In the genomic region with DNA sequence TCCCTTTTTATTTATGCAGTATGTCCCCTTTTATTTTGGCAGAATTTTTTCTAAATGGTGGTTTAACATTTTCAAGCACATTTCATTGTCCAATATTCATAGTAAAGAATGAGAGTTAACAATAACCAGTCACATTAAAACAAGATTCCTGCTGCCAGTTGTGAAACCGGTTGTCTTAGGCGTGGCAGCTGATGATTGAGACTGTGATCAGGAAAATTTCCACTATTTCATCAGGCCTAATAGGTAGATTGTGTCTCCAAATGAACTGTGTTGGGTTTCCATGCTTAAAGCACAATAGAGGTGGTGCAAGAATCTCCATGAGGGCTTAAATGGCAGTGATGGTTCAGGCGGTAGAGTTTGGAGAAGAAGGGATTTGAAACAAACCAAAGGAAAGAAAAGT, we compare ENCODE assay signal across 15 cellular contexts. TPM values are rescaled to one million over a fixed set of nuclear protein-coding genes. Genes with fewer than 3 reads are reported as not detected.
DNase-seq lines count a peak whose midpoint lies in the region; ATAC-seq and TF ChIP-seq lines count a peak whose summit lies in the region.
"Had no signal": no experiment of that assay in that cellular context is flagged by ENCODE, and none has a peak within 500 bp of the region (broad histone marks: within the 10 kb centered on the region; RNA-seq: fewer than 3 reads in every experiment).

No MANE protein-coding gene starts in this region.

- peaks cover 4% of the 10 kb centered on the region for H3K4me1 ChIP-seq in ovary (ENCODE audit: insufficient read depth)
- H3K4me1 ChIP-seq: parathyroid adenoma had no signal

- peak overlapping the region; percentile 67 for H3K27ac Mint-ChIP-seq in stimulated activated naive CD8-positive, alpha-beta T cell treated with anti-CD3 and anti-CD28 coated beads, Interleukin-15, Interleukin-2, amounts not matched to agents 100 ng/mL and 50 ng/mL, for 24 hours
- H3K27ac Mint-ChIP-seq in activated naive CD8-positive, alpha-beta T cell treated with anti-CD3 and anti-CD28 coated beads, Interleukin-2, amount 50 U/mL, for 24 hours = peak overlapping the region; percentile 77
- H3K27ac Mint-ChIP-seq in memory B cell = peak overlapping the region; percentile 58
- H3K27ac Mint-ChIP-seq: mesothelial cell of epicardium had no signal

- peaks cover 89% of the 10 kb centered on the region for H3K4me1 Mint-ChIP-seq in stimulated activated naive CD8-positive, alpha-beta T cell treated with anti-CD3 and anti-CD28 coated beads, Interleukin-15, Interleukin-2, amounts not matched to agents 100 ng/mL and 50 ng/mL, for 24 hours (ENCODE audit: low read depth)
- H3K4me1 Mint-ChIP-seq in activated naive CD8-positive, alpha-beta T cell treated with anti-CD3 and anti-CD28 coated beads, Interleukin-2, amount 50 U/mL, for 24 hours = peaks cover 93% of the 10 kb centered on the region
- H3K4me1 Mint-ChIP-seq in memory B cell = peaks cover 44% of the 10 kb centered on the region

- no peak for DNase-seq in stimulated activated naive CD8-positive, alpha-beta T cell treated with anti-CD3 and anti-CD28 coated beads, Interleukin-15, Interleukin-2, amounts not matched to agents 100 U/mL and 50 U/mL, for 24 hours
- no peak for DNase-seq in activated naive CD8-positive, alpha-beta T cell treated with anti-CD3 and anti-CD28 coated beads, Interleukin-2, amount 50 U/mL, for 24 hours
- no peak for DNase-seq in memory B cell (ENCODE audit: low spot score in 2 of 2)
- DNase-seq in SW480 (ENCODE audit: low spot score) = no peak
- no peak for DNase-seq in ovary
- DNase-seq: DMS53, foreskin fibroblast, NCI-H1930, NCI-H69 had no signal

- no peaks in the 10 kb centered on the region for H3K36me3 ChIP-seq in ovary

- no peaks in the 10 kb centered on the region for H3K27me3 ChIP-seq in ovary

- 92 to 96% (median 94%) methylated on average over 3 of the region's 3 CpGs for WGBS in ovary, 3 donors

- H3K9me3 ChIP-seq in ovary = no peaks in the 10 kb centered on the region
- H3K9me3 ChIP-seq: tibial nerve had no signal

- no peaks in the 10 kb centered on the region for H3K9me3 Mint-ChIP-seq in stimulated activated naive CD8-positive, alpha-beta T cell treated with anti-CD3 and anti-CD28 coated beads, Interleukin-15, Interleukin-2, amounts not matched to agents 100 ng/mL and 50 ng/mL, for 24 hours
- no peaks in the 10 kb centered on the region for H3K9me3 Mint-ChIP-seq in activated naive CD8-positive, alpha-beta T cell treated with anti-CD3 and anti-CD28 coated beads, Interleukin-2, amount 50 U/mL, for 24 hours
- no peaks in the 10 kb centered on the region for H3K9me3 Mint-ChIP-seq in memory B cell
- H3K9me3 Mint-ChIP-seq: mesothelial cell of epicardium had no signal

- no peak for TF ChIP-seq CTCF in ovary (IDR thresholded peaks at IDR 0.05)

- no peak overlapping the region for H3K4me3 ChIP-seq in ovary

- no peak for ATAC-seq in stimulated activated naive CD8-positive, alpha-beta T cell treated with anti-CD3 and anti-CD28 coated beads, Interleukin-15, Interleukin-2, amounts not matched to agents 100 U/mL and 50 U/mL, for 24 hours
- no peak for ATAC-seq in activated naive CD8-positive, alpha-beta T cell treated with anti-CD3 and anti-CD28 coated beads, Interleukin-2, amount 50 U/mL, for 24 hours
- no peak for ATAC-seq in memory B cell (ENCODE audit: low read depth)
- ATAC-seq in HG02678 (IDR thresholded peaks at IDR 0.05; ENCODE audit: unreplicated experiment) = no peak
- ATAC-seq in GM19452 (IDR thresholded peaks at IDR 0.05; ENCODE audit: unreplicated experiment) = no peak

- peak overlapping the region; percentile 91 for H3K4me3 Mint-ChIP-seq in stimulated activated naive CD8-positive, alpha-beta T cell treated with anti-CD3 and anti-CD28 coated beads, Interleukin-15, Interleukin-2, amounts not matched to agents 100 ng/mL and 50 ng/mL, for 24 hours
- peak overlapping the region; percentile 86 for H3K4me3 Mint-ChIP-seq in activated naive CD8-positive, alpha-beta T cell treated with anti-CD3 and anti-CD28 coated beads, Interleukin-2, amount 50 U/mL, for 24 hours
- H3K4me3 Mint-ChIP-seq in memory B cell = no peak overlapping the region
- H3K4me3 Mint-ChIP-seq: mesothelial cell of epicardium had no signal

- peaks cover 29% of the 10 kb centered on the region for H3K36me3 Mint-ChIP-seq in stimulated activated naive CD8-positive, alpha-beta T cell treated with anti-CD3 and anti-CD28 coated beads, Interleukin-15, Interleukin-2, amounts not matched to agents 100 ng/mL and 50 ng/mL, for 24 hours (ENCODE audit: low read depth)
- peaks cover 26% of the 10 kb centered on the region for H3K36me3 Mint-ChIP-seq in activated naive CD8-positive, alpha-beta T cell treated with anti-CD3 and anti-CD28 coated beads, Interleukin-2, amount 50 U/mL, for 24 hours (ENCODE audit: low read depth)
- peaks cover 19% of the 10 kb centered on the region for H3K36me3 Mint-ChIP-seq in memory B cell
- H3K36me3 Mint-ChIP-seq: mesothelial cell of epicardium had no signal

- no peak overlapping the region for H3K27ac ChIP-seq in ovary
- H3K27ac ChIP-seq: parathyroid adenoma, tibial nerve had no signal

- intact Hi-C loops in ovary (cut with DNase I) = no loop called here

- H3K27me3 Mint-ChIP-seq in stimulated activated naive CD8-positive, alpha-beta T cell treated with anti-CD3 and anti-CD28 coated beads, Interleukin-15, Interleukin-2, amounts not matched to agents 100 ng/mL and 50 ng/mL, for 24 hours = peaks cover 3% of the 10 kb centered on the region
- H3K27me3 Mint-ChIP-seq in activated naive CD8-positive, alpha-beta T cell treated with anti-CD3 and anti-CD28 coated beads, Interleukin-2, amount 50 U/mL, for 24 hours = peaks cover 7% of the 10 kb centered on the region
- no peaks in the 10 kb centered on the region for H3K27me3 Mint-ChIP-seq in memory B cell

- no peak for TF ChIP-seq EP300 in ovary (IDR thresholded peaks at IDR 0.05)

- no peak for TF ChIP-seq POLR2A in ovary (IDR thresholded peaks at IDR 0.05)

RNA-seq across cellular contexts. Expression of a gene that starts 15.3 kb away (rescaled TPM):
- 10 to 100 TPM in 1 of 7 donors, 1 to 10 TPM in 6; 3.5 to 10.6 (median 4.4) TPM for total RNA-seq in ovary
- 1 to 10 TPM; 2.7 to 7.2 TPM for polyA plus RNA-seq in ovary
